Comparison of ENCODE assay signal across 1 cellular context in genomic region chr18:61992285-61992684, GRCh38.
TF ChIP-seq lines count a peak whose summit lies in the region.

No MANE protein-coding gene starts in this region.

TF ChIP-seq in endothelial cell of umbilical vein, 7 proteins besides CTCF, POLR2A, EP300 and RAD21 (continued from another document):
- TF ChIP-seq JUN (IDR thresholded peaks at IDR 0.05; ENCODE audit: borderline replicate concordance, insufficient read depth, insufficient read length, low read depth) (peak; percentile 84), FOS (IDR thresholded peaks at IDR 0.05; ENCODE audit: borderline replicate concordance, insufficient read depth, low read length) (peak; percentile 86), GATA2 (IDR thresholded peaks at IDR 0.05; ENCODE audit: insufficient read depth, insufficient read length, low read depth, low read length) (peak; percentile 25)
